Comparison of ENCODE assay signal across 1 cellular context in genomic region chr6:31660224-31660997, GRCh38.
TF ChIP-seq lines count a peak whose summit lies in the region.

Gene C6orf47 (minus strand): TSS chr6:31660778. CDS start chr6:31659947, 831 bp downstream.

TF ChIP-seq in SK-N-SH, 30 proteins besides CTCF, POLR2A, EP300 and RAD21 (continued from another document):
- TF ChIP-seq FOSL2 (IDR thresholded peaks at IDR 0.05; ENCODE audit: borderline replicate concordance, low read depth) (no peak), MAX (IDR thresholded peaks at IDR 0.05; ENCODE audit: low read depth) (0 out of 2 replicates have a peak, but pooled peaks have one; percentile 38), SMC3 (IDR thresholded peaks at IDR 0.05; ENCODE audit: low read depth, low read length) (no peak), TEAD4 (IDR thresholded peaks at IDR 0.05; ENCODE audit: borderline replicate concordance, insufficient read depth) (no peak), PBX3 (IDR thresholded peaks at IDR 0.05) (peak; percentile 54)
